8 cellular contexts compared by ENCODE assay signal in the genomic region with DNA sequence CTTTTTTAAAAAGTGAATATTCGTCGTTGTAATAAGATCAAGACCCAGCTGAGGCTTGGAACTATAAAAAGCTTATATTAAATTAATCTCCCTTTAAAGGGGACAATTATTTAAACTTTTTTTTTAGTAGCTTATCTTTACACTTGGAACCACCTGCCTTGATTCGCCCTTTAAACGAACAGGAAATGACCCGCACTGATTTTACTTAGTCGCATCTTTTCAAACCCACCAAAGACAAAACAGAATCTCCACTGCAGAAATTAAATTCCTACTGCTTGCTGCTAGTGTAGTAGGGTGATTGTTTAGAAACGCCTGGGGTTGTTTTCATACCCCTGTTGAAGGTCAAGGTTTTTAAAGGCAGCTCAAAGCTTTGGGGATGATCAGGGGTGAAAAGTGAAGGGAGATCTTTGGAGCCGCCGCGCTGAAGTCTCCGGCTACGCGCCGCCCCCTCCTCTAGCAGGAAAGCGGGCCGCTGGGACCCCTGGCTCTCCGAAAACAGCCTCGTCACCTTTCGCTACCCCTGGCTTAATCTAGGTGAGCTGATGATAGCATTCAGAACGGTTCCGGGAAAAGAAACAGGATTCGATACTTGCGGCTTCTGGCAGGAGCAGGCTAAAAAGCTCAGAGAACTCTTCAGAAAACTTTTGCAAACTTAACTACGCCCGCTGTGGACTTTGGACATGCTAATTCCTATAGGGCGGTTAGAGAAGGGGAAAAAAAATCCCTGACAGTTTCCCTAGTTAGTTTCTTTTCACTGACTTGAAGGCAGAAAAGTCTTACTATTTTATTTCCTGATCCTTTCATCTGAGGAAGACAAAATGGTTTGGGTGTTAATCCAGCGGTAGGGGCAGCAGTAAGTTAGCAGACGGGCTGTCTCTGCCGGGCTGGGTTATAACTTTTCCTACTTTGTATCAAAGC.
DNase-seq lines count a peak whose midpoint lies in the region; ATAC-seq, FAIRE-seq and TF ChIP-seq lines count a peak whose summit lies in the region.

No MANE protein-coding gene starts in this region.

- 2% methylated on average over 29 of the region's 29 CpGs for WGBS in hepatocyte (ENCODE audit: low lambda C conversion rate, missing lambda C conversion rate)
- WGBS in small intestine, 3 donors = 12 to 21% (median 18%) methylated on average over 29 of the region's 29 CpGs

- peak overlapping the region; percentile 98 for H3K27ac Mint-ChIP-seq in activated CD4-positive, alpha-beta memory T cell treated with anti-CD3 and anti-CD28 coated beads, Interleukin-2, amount 10 ng/mL, durations not matched to agents 7 days and 5 days

- DNase-seq in right atrium auricular region (ENCODE audit: low spot score) (no peak), Right ventricle myocardium inferior (ENCODE audit: missing footprints) (no peak), hepatocyte (ENCODE audit: low spot score) (peak; percentile 72), small intestine (peak; percentile 93), nucleus accumbens (lab: John Stamatoyannopoulos, UW) (no peak), ecto neural progenitor cell (ENCODE audit: low spot score) (no peak)
- no peak for DNase-seq in activated CD4-positive, alpha-beta memory T cell treated with anti-CD3 and anti-CD28 coated beads, Interleukin-2, amount 10 ng/mL, durations not matched to agents 7 days and 5 days

- TF ChIP-seq CTCF in right atrium auricular region (IDR thresholded peaks at IDR 0.05) = no peak
- TF ChIP-seq CTCF in hepatocyte (IDR thresholded peaks at IDR 0.05; ENCODE audit: poor library complexity) = no peak

- no peak for ATAC-seq in Right ventricle myocardium inferior
- ATAC-seq in HG03460 (IDR thresholded peaks at IDR 0.05; ENCODE audit: unreplicated experiment) = no peak

- H3K36me3 ChIP-seq in right atrium auricular region (no peaks in the 10 kb centered on the region), hepatocyte (replicated peaks; ENCODE audit: insufficient read depth, low read depth) (no peaks in the 10 kb centered on the region), small intestine (ENCODE audit: control insufficient read depth in 2 of 2, insufficient read depth in 2 of 2, low read length in 2 of 2) (no peaks in the 10 kb centered on the region)

- H3K4me2 ChIP-seq in hepatocyte = peak overlapping the region; percentile 87

- no peaks in the 10 kb centered on the region for H3K9me3 ChIP-seq in right atrium auricular region
- H3K9me3 ChIP-seq in hepatocyte (ENCODE audit: low read depth) = no peaks in the 10 kb centered on the region
- no peaks in the 10 kb centered on the region for H3K9me3 ChIP-seq in small intestine (ENCODE audit: control insufficient read depth, low read depth)

- intact Hi-C loops in Right ventricle myocardium inferior (cut with DNase I) = loop anchor here (10.0 kb wide), 3 partner anchors 319 to 1049 kb away; no protein-coding TSS in a partner anchor

- peaks cover 0 to 40% of the 10 kb centered on the region in 2 donors for H3K4me1 ChIP-seq in right atrium auricular region
- H3K4me1 ChIP-seq in hepatocyte (ENCODE audit: insufficient read depth) = peaks cover 15% of the 10 kb centered on the region
- H3K4me1 ChIP-seq in small intestine (ENCODE audit: control insufficient read depth in 2 of 2, insufficient read depth in 1 of 2, low read depth in 1 of 2, low read length in 1 of 2) = peaks cover 0 to 2% of the 10 kb centered on the region in 2 donors

- CTCF ChIA-PET in activated CD4-positive, alpha-beta memory T cell treated with anti-CD3 and anti-CD28 coated beads, Interleukin-2, amount 10 ng/mL, durations not matched to agents 7 days and 5 days (lab: Charles Lee) = interaction anchor here (0.7 to 8.7 kb wide), 5 partner anchors 41 to 1265 kb away, joined by 3 to 161 read pairs (median 11); a partner anchor contains a TSS

- H3K27me3 Mint-ChIP-seq in activated CD4-positive, alpha-beta memory T cell treated with anti-CD3 and anti-CD28 coated beads, Interleukin-2, amount 10 ng/mL, durations not matched to agents 7 days and 5 days = no peaks in the 10 kb centered on the region

- H3K9me3 Mint-ChIP-seq in activated CD4-positive, alpha-beta memory T cell treated with anti-CD3 and anti-CD28 coated beads, Interleukin-2, amount 10 ng/mL, durations not matched to agents 7 days and 5 days = no peaks in the 10 kb centered on the region

- peaks cover 66% of the 10 kb centered on the region for H3K79me2 ChIP-seq in hepatocyte

- no peak overlapping the region for H2AFZ ChIP-seq in hepatocyte

- POLR2A ChIA-PET in activated CD4-positive, alpha-beta memory T cell treated with anti-CD3 and anti-CD28 coated beads, Interleukin-2, amount 10 ng/mL, durations not matched to agents 7 days and 5 days (lab: Charles Lee) = interaction anchor here (0.8 to 16.0 kb wide), 13 partner anchors 11 to 502 kb away, joined by 3 to 623 read pairs (median 8); a partner anchor contains a TSS

- H3K27me3 ChIP-seq in right atrium auricular region = peaks cover 3 to 12% of the 10 kb centered on the region in 2 donors
- H3K27me3 ChIP-seq in hepatocyte = peaks cover 3% of the 10 kb centered on the region
- peaks cover 0 to 2% of the 10 kb centered on the region in 2 donors for H3K27me3 ChIP-seq in small intestine (ENCODE audit: control insufficient read depth in 2 of 2, insufficient read depth in 2 of 2, low read length in 2 of 2)

- H3K9me2 ChIP-seq in hepatocyte (replicated peaks; ENCODE audit: insufficient read depth) = no peaks in the 10 kb centered on the region

- H3K4me3 ChIP-seq in right atrium auricular region = peak overlapping the region; percentile 56 to 73
- peak overlapping the region; percentile 57 for H3K4me3 ChIP-seq in hepatocyte
- peak overlapping the region; percentile 66 to 71 for H3K4me3 ChIP-seq in small intestine (ENCODE audit: low read depth in 1 of 2, low read length in 2 of 2)

- peaks cover 45% of the 10 kb centered on the region for H3K36me3 Mint-ChIP-seq in activated CD4-positive, alpha-beta memory T cell treated with anti-CD3 and anti-CD28 coated beads, Interleukin-2, amount 10 ng/mL, durations not matched to agents 7 days and 5 days (ENCODE audit: low read depth)

- H3K27ac ChIP-seq in right atrium auricular region (peak overlapping the region; percentile 87 to 89), hepatocyte (peak overlapping the region; percentile 97), small intestine (ENCODE audit: low read depth in 1 of 2, low read length in 1 of 2) (peak overlapping the region; percentile 89 to 90)

- FAIRE-seq in small intestine (lab: Jason Lieb, UNC) = no peak

- H3K4me1 Mint-ChIP-seq in activated CD4-positive, alpha-beta memory T cell treated with anti-CD3 and anti-CD28 coated beads, Interleukin-2, amount 10 ng/mL, durations not matched to agents 7 days and 5 days = peaks cover 55% of the 10 kb centered on the region

- H3K4me3 Mint-ChIP-seq in activated CD4-positive, alpha-beta memory T cell treated with anti-CD3 and anti-CD28 coated beads, Interleukin-2, amount 10 ng/mL, durations not matched to agents 7 days and 5 days = peak overlapping the region; percentile 90

- H4K20me1 ChIP-seq in hepatocyte (ENCODE audit: insufficient read depth, poor library complexity, severe bottlenecking) = peaks cover 9% of the 10 kb centered on the region

Comparison
In these comparisons a context has a peak if more than half of its experiments do, and no peak if none do; other contexts are left out.
1. DNase-seq: peak in hepatocyte (single experiment) and small intestine (single experiment); none in right atrium auricular region (single experiment), Right ventricle myocardium inferior (single experiment), activated CD4-positive, alpha-beta memory T cell treated with anti-CD3 and anti-CD28 coated beads, Interleukin-2, amount 10 ng/mL, durations not matched to agents 7 days and 5 days (single experiment), nucleus accumbens (0 of 56) and ecto neural progenitor cell (single experiment).
2. Peak in every context shown above with its lines, with median percentiles within 50 percentile points of each other: H3K27ac ChIP-seq and H3K4me3 ChIP-seq.